ENCODE assay signal across 8 cellular contexts in the genomic region with DNA sequence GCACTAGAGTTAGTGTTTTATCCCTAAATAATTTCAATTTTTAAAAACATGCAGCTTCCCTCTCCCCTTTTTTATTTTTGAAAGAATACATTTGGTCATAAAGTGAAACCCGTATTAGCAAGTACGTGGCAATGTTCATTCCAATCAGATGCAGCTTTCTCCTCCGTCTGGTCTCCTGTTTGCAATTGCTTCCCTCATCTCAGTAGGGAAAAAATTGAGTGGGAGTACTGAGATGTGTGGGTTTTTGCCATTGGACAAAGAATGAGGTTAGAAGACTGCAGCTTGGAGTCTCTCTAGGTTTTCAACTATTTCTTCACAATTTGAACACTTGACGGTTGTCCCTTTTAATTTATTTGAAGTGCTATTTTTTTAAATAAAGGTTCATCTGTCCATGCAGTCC. TPM values are rescaled to one million over a fixed set of nuclear protein-coding genes. Genes with fewer than 3 reads are reported as not detected.
DNase-seq lines count a peak whose midpoint lies in the region; TF ChIP-seq lines count a peak whose summit lies in the region.
"Not testable (repeated sequence)": the region's sequence is repeated elsewhere in the genome, so short reads cannot be mapped to it uniquely, and the experiment has no call there.

No MANE protein-coding gene starts in this region.

- H3K4me3 ChIP-seq in A673 (ENCODE audit: low read depth, low read length, poor library complexity, severe bottlenecking); HEK293 (ENCODE audit: low read depth, low read length); fibroblast of mammary gland (ENCODE audit: control insufficient read depth, low read depth, low read length); cardiac muscle cell; vagina: not testable (repeated sequence)

- POLR2A ChIA-PET in A673 (lab: Charles Lee; ENCODE audit: low non-redundant PET); HEK293 (lab: Yijun Ruan, JAX); activated CD4-positive, alpha-beta T cell treated with anti-CD3 and anti-CD28 coated beads, Interleukin-2, amount 10 ng/mL, durations not matched to agents 7 days and 5 days (lab: Charles Lee): not testable (repeated sequence)

- not testable (repeated sequence) for H3K27ac ChIP-seq in A673 (ENCODE audit: low read depth, low read length, poor library complexity, severe bottlenecking); HEK293 (ENCODE audit: extremely low read depth, low read depth, low read length)
- H3K27ac ChIP-seq in cardiac muscle cell (peak overlapping the region; percentile 58), vagina (peak overlapping the region; percentile 11)

- H3K9me3 Mint-ChIP-seq in activated CD4-positive, alpha-beta T cell treated with anti-CD3 and anti-CD28 coated beads, Interleukin-2, amount 10 ng/mL, durations not matched to agents 7 days and 5 days; brain; mesothelial cell of epicardium: not testable (repeated sequence)

- not testable (repeated sequence) for DNase-seq in A673 (ENCODE audit: low spot score); activated CD4-positive, alpha-beta T cell treated with anti-CD3 and anti-CD28 coated beads, Interleukin-2, amount 10 ng/mL, durations not matched to agents 7 days and 5 days; mesothelial cell of epicardium (ENCODE audit: low spot score in 2 of 2, unreplicated experiment in 2 of 2); vagina (ENCODE audit: extremely low spot score in 2 of 2)
- DNase-seq in fibroblast of mammary gland (ENCODE audit: low read depth), result peak; percentile 58
- DNase-seq in cardiac muscle cell (ENCODE audit: low read depth in 1 of 2, low spot score in 1 of 2), result peak in 1 of 2 donors; percentile 40

- H3K27me3 Mint-ChIP-seq in activated CD4-positive, alpha-beta T cell treated with anti-CD3 and anti-CD28 coated beads, Interleukin-2, amount 10 ng/mL, durations not matched to agents 7 days and 5 days; brain; mesothelial cell of epicardium (ENCODE audit: low read depth): not testable (repeated sequence)

- not testable (repeated sequence) for TF ChIP-seq POLR2A in vagina (IDR thresholded peaks at IDR 0.05)

- H3K36me3 ChIP-seq in A673 (ENCODE audit: insufficient read depth, low read length, poor library complexity, severe bottlenecking), result peaks cover 21% of the 10 kb centered on the region
- peaks cover 42 to 80% of the 10 kb centered on the region in 2 experiments for H3K36me3 ChIP-seq in HEK293 (ENCODE audit: control insufficient read depth in 2 of 2, insufficient read depth in 1 of 2, low read length in 2 of 2)
- H3K36me3 ChIP-seq in cardiac muscle cell, result peaks cover 37% of the 10 kb centered on the region
- H3K36me3 ChIP-seq in vagina, result peaks cover 0 to 28% of the 10 kb centered on the region in 2 donors

- H3K4me1 ChIP-seq in A673 (ENCODE audit: insufficient read depth, low read length, poor library complexity, severe bottlenecking); HEK293 (ENCODE audit: control insufficient read depth, insufficient read depth, low read length); vagina: not testable (repeated sequence)
- H3K4me1 ChIP-seq in cardiac muscle cell (ENCODE audit: low read depth), result peaks cover 36% of the 10 kb centered on the region

- H3K36me3 Mint-ChIP-seq in activated CD4-positive, alpha-beta T cell treated with anti-CD3 and anti-CD28 coated beads, Interleukin-2, amount 10 ng/mL, durations not matched to agents 7 days and 5 days (ENCODE audit: low read depth), result peaks cover 45% of the 10 kb centered on the region
- H3K36me3 Mint-ChIP-seq in brain (peaks cover 54% of the 10 kb centered on the region), mesothelial cell of epicardium (peaks cover 33% of the 10 kb centered on the region)

- H3K27me3 ChIP-seq in A673 (replicated peaks; ENCODE audit: insufficient read depth, low read depth, low read length, poor library complexity); cardiac muscle cell; vagina: not testable (repeated sequence)

- H3K4me3 Mint-ChIP-seq in activated CD4-positive, alpha-beta T cell treated with anti-CD3 and anti-CD28 coated beads, Interleukin-2, amount 10 ng/mL, durations not matched to agents 7 days and 5 days; brain; mesothelial cell of epicardium: not testable (repeated sequence)

- intact Hi-C loops in A673 (cut with micrococcal nuclease; ENCODE audit: unreplicated experiment); vagina (cut with DNase I): not testable (repeated sequence)

- H3K27ac Mint-ChIP-seq in activated CD4-positive, alpha-beta T cell treated with anti-CD3 and anti-CD28 coated beads, Interleukin-2, amount 10 ng/mL, durations not matched to agents 7 days and 5 days, result peak overlapping the region; percentile 41
- H3K27ac Mint-ChIP-seq in brain (peak overlapping the region in 4 of 5 experiments; percentile 48 to 86 (median 73)), mesothelial cell of epicardium (peak overlapping the region; percentile 86)

- BruUV-seq in A673 (replicated peaks; lab: Mats Ljungman, UMichigan), result TSS peak; percentile 9

- not testable (repeated sequence) for H3K9me3 ChIP-seq in A673 (ENCODE audit: low read depth, low read length, poor library complexity, severe bottlenecking); HEK293 (ENCODE audit: control insufficient read depth, insufficient read depth, low read depth, low read length); cardiac muscle cell (ENCODE audit: low read depth); vagina

- CTCF ChIA-PET in A673 (lab: Charles Lee); HEK293 (lab: Yijun Ruan, JAX); activated CD4-positive, alpha-beta T cell treated with anti-CD3 and anti-CD28 coated beads, Interleukin-2, amount 10 ng/mL, durations not matched to agents 7 days and 5 days (lab: Charles Lee): not testable (repeated sequence)

- H3K4me1 Mint-ChIP-seq in activated CD4-positive, alpha-beta T cell treated with anti-CD3 and anti-CD28 coated beads, Interleukin-2, amount 10 ng/mL, durations not matched to agents 7 days and 5 days, result peaks cover 10% of the 10 kb centered on the region
- H3K4me1 Mint-ChIP-seq in brain (peaks cover 31% of the 10 kb centered on the region), mesothelial cell of epicardium (peaks cover 33% of the 10 kb centered on the region)

- not testable (repeated sequence) for TF ChIP-seq CTCF in A673 (conservative IDR thresholded peaks at IDR 0.05; ENCODE audit: low read depth, low read length); HEK293 (tag by site-specific recombination; IDR thresholded peaks at IDR 0.05); brain (conservative IDR thresholded peaks at IDR 0.05); fibroblast of mammary gland (conservative IDR thresholded peaks at IDR 0.05; ENCODE audit: control insufficient read depth, insufficient read depth, low read depth, low read length); cardiac muscle cell (IDR thresholded peaks at IDR 0.05; ENCODE audit: low read depth, low read length); mesothelial cell of epicardium (IDR thresholded peaks at IDR 0.05; ENCODE audit: unreplicated experiment); vagina (IDR thresholded peaks at IDR 0.05)

TF ChIP-seq in HEK293, 187 proteins besides CTCF, POLR2A, EP300 and RAD21:
- 0 out of 2 replicates have a peak, but pooled peaks have one; percentile 11 for TF ChIP-seq EGR2 (tag by site-specific recombination; IDR thresholded peaks at IDR 0.05; ENCODE audit: low read depth)

RNA-seq across cellular contexts. Expression of a gene that starts 14.4 kb away (rescaled TPM):
- total RNA-seq in A673 (2021), result 34.3 and 57.1 TPM in 2 replicates
- 1 to 10 TPM; 4.0 TPM for total RNA-seq in activated CD4-positive, alpha-beta T cell treated with anti-CD3 and anti-CD28 coated beads, Interleukin-2, amount 10 ng/mL, durations not matched to agents 7 days and 5 days
- 8.5 TPM for polyA plus RNA-seq in brain (ENCODE audit: insufficient read depth, low read depth, low replicate concordance)
- 76.0 and 136 TPM in 2 replicates for total RNA-seq in cardiac muscle cell
- 53.1 and 90.3 TPM in 2 replicates for polyA plus RNA-seq in cardiac muscle cell
- 115 to 120 TPM (median 119 TPM) in 3 replicates for total RNA-seq in mesothelial cell of epicardium
- 89.4 TPM for total RNA-seq in vagina
